15 cellular contexts compared by ENCODE assay signal in the genomic region with DNA sequence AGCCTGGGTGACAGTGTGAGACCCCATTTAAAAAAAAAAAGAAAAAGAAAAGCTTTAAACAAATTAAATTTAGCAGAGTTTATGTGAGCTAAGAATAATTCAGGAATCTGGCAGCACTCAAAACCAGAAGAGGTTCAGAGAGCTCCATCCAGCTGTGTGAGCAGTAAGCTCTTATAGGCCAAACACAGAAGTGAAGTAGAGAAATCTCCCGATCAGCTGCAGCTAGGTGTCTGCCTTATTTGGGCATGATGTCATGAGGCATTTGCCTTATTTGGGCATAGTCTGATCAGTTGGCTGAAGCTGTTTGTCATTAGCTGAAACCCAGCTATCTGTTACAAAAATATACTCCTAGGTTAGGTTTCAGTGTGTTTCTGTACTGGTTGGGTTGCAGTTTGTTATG. TPM values are rescaled to one million over a fixed set of nuclear protein-coding genes. Genes with fewer than 3 reads are reported as not detected.
A peak's percentile ranks its signal among the peaks of the same experiment; 100 is the strongest.
DNase-seq lines count a peak whose midpoint lies in the region; ATAC-seq, FAIRE-seq and TF ChIP-seq lines count a peak whose summit lies in the region.
"Had no signal": no experiment of that assay in that cellular context is flagged by ENCODE, and none has a peak within 500 bp of the region (broad histone marks: within the 10 kb centered on the region; RNA-seq: fewer than 3 reads in every experiment).

No MANE protein-coding gene starts in this region.

- H3K4me1 ChIP-seq in Karpas-422 (ENCODE audit: low read length) = peaks cover 54% of the 10 kb centered on the region
- H3K4me1 ChIP-seq: lower lobe of right lung had no signal

- H3K4me3 Mint-ChIP-seq in T-helper 2 cell treated with Interferon-gamma antibody and Interleukin-4, amounts not matched to agents 5 μg/mL and 100 μg/mL, for 36 hours = no peak overlapping the region

- no peaks in the 10 kb centered on the region for H3K36me3 Mint-ChIP-seq in T-helper 2 cell treated with Interferon-gamma antibody and Interleukin-4, amounts not matched to agents 5 μg/mL and 100 μg/mL, for 36 hours (ENCODE audit: low read depth)

- peak; percentile 99 for FAIRE-seq in GM12892 (lab: Jason Lieb, UNC)
- FAIRE-seq: pancreas had no signal

- no peaks in the 10 kb centered on the region for H3K9me2 ChIP-seq in Karpas-422 (replicated peaks; ENCODE audit: insufficient read depth, low read length)

- H3K4me2 ChIP-seq in Karpas-422 (ENCODE audit: low read depth, low read length, poor library complexity, severe bottlenecking) = no peak overlapping the region

- H3K4me3 ChIP-seq in Karpas-422 (ENCODE audit: low read length) = no peak overlapping the region
- H3K4me3 ChIP-seq: lower lobe of right lung, pancreas had no signal

- DNase-seq in GM12892 (ENCODE audit: insufficient read length) = no peak
- DNase-seq in Karpas-422 = peak; percentile 62
- DNase-seq in COR-L47 (lab: John Stamatoyannopoulos, UW) = no peak
- no peak for DNase-seq in caudate nucleus (lab: John Stamatoyannopoulos, UW)
- no peak for DNase-seq in T-helper 2 cell treated with Interferon-gamma antibody and Interleukin-4, amounts not matched to agents 5 μg/mL and 100 μg/mL, for 36 hours (ENCODE audit: low spot score)
- no peak for DNase-seq in KBM-7
- DNase-seq: lower lobe of right lung; pancreas; stimulated activated CD4-positive, alpha-beta T cell treated with anti-CD3 and anti-CD28 coated beads, Interleukin-4, amount 100 ng/mL, for 1 hour had no signal

- peaks cover 19% of the 10 kb centered on the region for H3K27me3 Mint-ChIP-seq in T-helper 2 cell treated with Interferon-gamma antibody and Interleukin-4, amounts not matched to agents 5 μg/mL and 100 μg/mL, for 36 hours (ENCODE audit: low read depth)

- in situ Hi-C loops in KBM-7 (cut with MboI; ENCODE audit: low pct_unique_long_range_greater_than_20kb, low sequenced_read_pairs) = no loop called here

- peak; percentile 47; the same call in 1 of the 2 replicates for TF ChIP-seq POLR2A in GM12892 (IDR thresholded peaks at IDR 0.05; ENCODE audit: low read depth, low read length)

- H3K79me2 ChIP-seq in Karpas-422 (ENCODE audit: low read length) = no peaks in the 10 kb centered on the region

- H3K9me3 Mint-ChIP-seq in T-helper 2 cell treated with Interferon-gamma antibody and Interleukin-4, amounts not matched to agents 5 μg/mL and 100 μg/mL, for 36 hours = no peaks in the 10 kb centered on the region

- ATAC-seq in GM19351 (IDR thresholded peaks at IDR 0.05; ENCODE audit: unreplicated experiment) (peak; percentile 59), HG02759 (IDR thresholded peaks at IDR 0.05; ENCODE audit: unreplicated experiment) (peak; percentile 35)
- ATAC-seq: activated CD4-positive, CD25-positive, alpha-beta regulatory T cell treated with anti-CD3 and anti-CD28 coated beads, Interleukin-2, amount 50 U/mL, for 24 hours; lower lobe of right lung; Right ventricle myocardium inferior had no signal

- H3K36me3 ChIP-seq in Karpas-422 (ENCODE audit: insufficient read depth, low read length) = no peaks in the 10 kb centered on the region
- H3K36me3 ChIP-seq: lower lobe of right lung, pancreas had no signal

- no peaks in the 10 kb centered on the region for H4K20me1 ChIP-seq in Karpas-422 (ENCODE audit: insufficient read depth, low read depth, low read length)

- H3K27ac Mint-ChIP-seq in T-helper 2 cell treated with Interferon-gamma antibody and Interleukin-4, amounts not matched to agents 5 μg/mL and 100 μg/mL, for 36 hours = no peak overlapping the region

- H3K4me1 Mint-ChIP-seq in T-helper 2 cell treated with Interferon-gamma antibody and Interleukin-4, amounts not matched to agents 5 μg/mL and 100 μg/mL, for 36 hours (ENCODE audit: low read depth) = peaks cover 4% of the 10 kb centered on the region

- H3K27ac ChIP-seq in Karpas-422 (ENCODE audit: low read length) (no peak overlapping the region), caudate nucleus (ENCODE audit: low read depth, low read length) (no peak overlapping the region)
- H3K27ac ChIP-seq: lower lobe of right lung, pancreas had no signal

- no peak overlapping the region for H3K9ac ChIP-seq in Karpas-422 (ENCODE audit: low read length)

- H2AFZ ChIP-seq in Karpas-422 (ENCODE audit: low read length) = no peak overlapping the region

- no peaks in the 10 kb centered on the region for H3K9me3 ChIP-seq in Karpas-422 (ENCODE audit: low read length)
- H3K9me3 ChIP-seq: lower lobe of right lung, pancreas had no signal

- H3K27me3 ChIP-seq in Karpas-422 (ENCODE audit: low read length) = no peaks in the 10 kb centered on the region
- H3K27me3 ChIP-seq: pancreas had no signal

RNA-seq across cellular contexts. Expression of a gene that starts 8.2 kb away (rescaled TPM):
- polyA plus RNA-seq in GM12892 (2012; ENCODE audit: missing spikeins) = not detected
- not detected in 2 replicates for total RNA-seq in Karpas-422 (2014; rRNA removed; shearing (Covaris generic); ENCODE audit: low replicate concordance)
- total RNA-seq: fibroblast of villous mesenchyme, Right ventricle myocardium inferior had no signal
- polyA plus RNA-seq: BJ, pancreas had no signal

RNA-seq across cellular contexts. Expression of a gene that starts 20.3 kb away (rescaled TPM):
- polyA plus RNA-seq in GM12892 (2012; ENCODE audit: missing spikeins) = not detected
- not detected in 2 replicates for total RNA-seq in Karpas-422 (2014; rRNA removed; shearing (Covaris generic); ENCODE audit: low replicate concordance)
- total RNA-seq: fibroblast of villous mesenchyme, lower lobe of right lung, pancreas, Right ventricle myocardium inferior had no signal
- polyA plus RNA-seq: BJ, pancreas had no signal

RNA-seq across cellular contexts. Expression of a gene that starts 40.4 kb away (rescaled TPM):
- polyA plus RNA-seq in GM12892 (2012; ENCODE audit: missing spikeins) = not detected
- total RNA-seq in Karpas-422 (2014; rRNA removed; shearing (Covaris generic); ENCODE audit: low replicate concordance) = not detected in 2 replicates
- total RNA-seq: fibroblast of villous mesenchyme, lower lobe of right lung, pancreas, Right ventricle myocardium inferior had no signal
- polyA plus RNA-seq: BJ, pancreas had no signal
